Comparison of ENCODE assay signal across 17 cellular contexts in genomic region chr2:236369606-236370005, GRCh38.
DNase-seq lines count a peak whose midpoint lies in the region; TF ChIP-seq lines count a peak whose summit lies in the region.
"Had no signal": no experiment of that assay in that cellular context is flagged by ENCODE, and none has a peak within 500 bp of the region (broad histone marks: within the 10 kb centered on the region; RNA-seq: fewer than 3 reads in every experiment).

No MANE protein-coding gene starts in this region.

- DNase-seq in EH (ENCODE audit: low read depth) = peak; percentile 3
- DNase-seq in NCI-H2029 treated with DMSO at 0.1 percent for 48 hours (lab: John Stamatoyannopoulos, UW) = peak; percentile 83
- DNase-seq in right atrium auricular region (ENCODE audit: low spot score) = peak; percentile 55
- no peak for DNase-seq in progenitor cell of endocrine pancreas (ENCODE audit: low spot score, unreplicated experiment)
- DNase-seq in SK-N-DZ (ENCODE audit: low spot score) = no peak
- DNase-seq in activated CD4-positive, CD25-positive, alpha-beta regulatory T cell (lab: John Stamatoyannopoulos, UW) = no peak
- DNase-seq in activated naive CD4-positive, alpha-beta T cell treated with anti-CD3 and anti-CD28 coated beads, Interleukin-2, amount 10 ng/mL, durations not matched to agents 7 days and 5 days = no peak
- DNase-seq in CD4-positive, alpha-beta memory T cell = no peak
- DNase-seq: activated CD4-positive, CD25-positive, alpha-beta regulatory T cell treated with anti-CD3 and anti-CD28 coated beads, Interleukin-2, amount 50 U/mL, for 72 hours; activated CD8-positive, alpha-beta memory T cell treated with anti-CD3 and anti-CD28 coated beads, Interleukin-2, amount 10 ng/mL, durations not matched to agents 7 days and 5 days; activated gamma-delta T cell; DMS 273 treated with DMSO at 0.1 percent for 48 hours; SIG-M5 had no signal

- H3K36me3 Mint-ChIP-seq in progenitor cell of endocrine pancreas (ENCODE audit: insufficient read depth) = peaks cover 12% of the 10 kb centered on the region
- H3K36me3 Mint-ChIP-seq in activated naive CD4-positive, alpha-beta T cell treated with anti-CD3 and anti-CD28 coated beads, Interleukin-2, amount 10 ng/mL, durations not matched to agents 7 days and 5 days = no peaks in the 10 kb centered on the region
- H3K36me3 Mint-ChIP-seq in CD4-positive, alpha-beta memory T cell = no peaks in the 10 kb centered on the region
- H3K36me3 Mint-ChIP-seq: activated CD8-positive, alpha-beta memory T cell treated with anti-CD3 and anti-CD28 coated beads, Interleukin-2, amount 10 ng/mL, durations not matched to agents 7 days and 5 days; IgD-negative memory B cell had no signal

- H3K27me3 ChIP-seq in right atrium auricular region = no peaks in the 10 kb centered on the region
- no peaks in the 10 kb centered on the region for H3K27me3 ChIP-seq in CD4-positive, alpha-beta memory T cell (ENCODE audit: insufficient read depth, low read length)

- H3K4me1 ChIP-seq in right atrium auricular region = no peaks in the 10 kb centered on the region
- peaks cover 34% of the 10 kb centered on the region for H3K4me1 ChIP-seq in CD4-positive, alpha-beta memory T cell (ENCODE audit: insufficient read depth, low read length)

- CTCF ChIA-PET in activated naive CD4-positive, alpha-beta T cell treated with anti-CD3 and anti-CD28 coated beads, Interleukin-2, amount 10 ng/mL, durations not matched to agents 7 days and 5 days (lab: Charles Lee) = no interaction called here
- CTCF ChIA-PET in CD4-positive, alpha-beta memory T cell (lab: Charles Lee; ENCODE audit: partially characterized antibody) = interaction anchor here (1.1 kb wide), 1 partner anchor 16 kb away, joined by 4 read pairs; no protein-coding TSS in a partner anchor

- H3K4me3 Mint-ChIP-seq in progenitor cell of endocrine pancreas (ENCODE audit: low read depth) = no peak overlapping the region
- H3K4me3 Mint-ChIP-seq in activated naive CD4-positive, alpha-beta T cell treated with anti-CD3 and anti-CD28 coated beads, Interleukin-2, amount 10 ng/mL, durations not matched to agents 7 days and 5 days = no peak overlapping the region
- no peak overlapping the region for H3K4me3 Mint-ChIP-seq in CD4-positive, alpha-beta memory T cell
- H3K4me3 Mint-ChIP-seq: activated CD8-positive, alpha-beta memory T cell treated with anti-CD3 and anti-CD28 coated beads, Interleukin-2, amount 10 ng/mL, durations not matched to agents 7 days and 5 days; IgD-negative memory B cell; T-helper 2 cell treated with Interferon-gamma antibody and Interleukin-4, amounts not matched to agents 5 μg/mL and 100 μg/mL, for 36 hours had no signal

- H3K9me3 Mint-ChIP-seq in progenitor cell of endocrine pancreas (ENCODE audit: low read depth) = peaks cover 2% of the 10 kb centered on the region
- H3K9me3 Mint-ChIP-seq in activated naive CD4-positive, alpha-beta T cell treated with anti-CD3 and anti-CD28 coated beads, Interleukin-2, amount 10 ng/mL, durations not matched to agents 7 days and 5 days = peaks cover 1% of the 10 kb centered on the region
- peaks cover 0 to 4% (median 0%) of the 10 kb centered on the region in 8 donors for H3K9me3 Mint-ChIP-seq in CD4-positive, alpha-beta memory T cell
- H3K9me3 Mint-ChIP-seq: IgD-negative memory B cell; T-helper 2 cell treated with Interferon-gamma antibody and Interleukin-4, amounts not matched to agents 5 μg/mL and 100 μg/mL, for 36 hours had no signal

- POLR2A ChIA-PET in CD4-positive, alpha-beta memory T cell (lab: Charles Lee; ENCODE audit: partially characterized antibody) = no interaction called here

- intact Hi-C loops in CD4-positive, alpha-beta memory T cell (cut with micrococcal nuclease) = loop anchor here (5.0 kb wide), 1 partner anchor 198 kb away; the partner anchor contains the start of gene ACKR3

- no peak for TF ChIP-seq CTCF in right atrium auricular region (IDR thresholded peaks at IDR 0.05)
- no peak for TF ChIP-seq CTCF in progenitor cell of endocrine pancreas (IDR thresholded peaks at IDR 0.05; ENCODE audit: unreplicated experiment)

- no peaks in the 10 kb centered on the region for H3K9me3 ChIP-seq in right atrium auricular region
- H3K9me3 ChIP-seq in CD4-positive, alpha-beta memory T cell (ENCODE audit: control insufficient read depth in 1 of 2, low read length in 2 of 2) = no peaks in the 10 kb centered on the region
- H3K9me3 ChIP-seq: BLaER1 treated with 17β-estradiol and CSF1 and Interleukin-3, amounts not matched to agents 10 nM and 100 nM had no signal

- H3K27ac ChIP-seq in right atrium auricular region = no peak overlapping the region
- H3K27ac ChIP-seq in CD4-positive, alpha-beta memory T cell (ENCODE audit: low read depth, low read length) = no peak overlapping the region
- H3K27ac ChIP-seq: BLaER1 treated with 17β-estradiol and CSF1 and Interleukin-3, amounts not matched to agents 10 nM and 100 nM; skin epidermis had no signal

- H3K4me3 ChIP-seq in right atrium auricular region = no peak overlapping the region
- no peak overlapping the region for H3K4me3 ChIP-seq in CD4-positive, alpha-beta memory T cell (ENCODE audit: low read length in 2 of 2)
- H3K4me3 ChIP-seq: BLaER1 treated with 17β-estradiol and CSF1 and Interleukin-3, amounts not matched to agents 10 nM and 100 nM; skin epidermis had no signal

- no peaks in the 10 kb centered on the region for H3K27me3 Mint-ChIP-seq in progenitor cell of endocrine pancreas
- H3K27me3 Mint-ChIP-seq in activated naive CD4-positive, alpha-beta T cell treated with anti-CD3 and anti-CD28 coated beads, Interleukin-2, amount 10 ng/mL, durations not matched to agents 7 days and 5 days = peaks cover 85% of the 10 kb centered on the region
- peaks cover 8 to 16% of the 10 kb centered on the region in 2 donors for H3K27me3 Mint-ChIP-seq in CD4-positive, alpha-beta memory T cell

- no peaks in the 10 kb centered on the region for H3K36me3 ChIP-seq in right atrium auricular region
- H3K36me3 ChIP-seq in CD4-positive, alpha-beta memory T cell (ENCODE audit: insufficient read depth, low read length) = no peaks in the 10 kb centered on the region
- H3K36me3 ChIP-seq: BLaER1 treated with 17β-estradiol and CSF1 and Interleukin-3, amounts not matched to agents 10 nM and 100 nM had no signal

- H3K4me1 Mint-ChIP-seq in progenitor cell of endocrine pancreas (ENCODE audit: low read depth) = no peaks in the 10 kb centered on the region
- peaks cover 40% of the 10 kb centered on the region for H3K4me1 Mint-ChIP-seq in activated naive CD4-positive, alpha-beta T cell treated with anti-CD3 and anti-CD28 coated beads, Interleukin-2, amount 10 ng/mL, durations not matched to agents 7 days and 5 days
- peaks cover 24 to 39% (median 34%) of the 10 kb centered on the region in 4 donors for H3K4me1 Mint-ChIP-seq in CD4-positive, alpha-beta memory T cell

- peak overlapping the region; percentile 38 for H3K27ac Mint-ChIP-seq in progenitor cell of endocrine pancreas
- H3K27ac Mint-ChIP-seq in activated naive CD4-positive, alpha-beta T cell treated with anti-CD3 and anti-CD28 coated beads, Interleukin-2, amount 10 ng/mL, durations not matched to agents 7 days and 5 days = no peak overlapping the region
- H3K27ac Mint-ChIP-seq in CD4-positive, alpha-beta memory T cell = no peak overlapping the region
- H3K27ac Mint-ChIP-seq: activated CD8-positive, alpha-beta memory T cell treated with anti-CD3 and anti-CD28 coated beads, Interleukin-2, amount 10 ng/mL, durations not matched to agents 7 days and 5 days; IgD-negative memory B cell had no signal

Comparison
In these comparisons a context has a peak if more than half of its experiments do, and no peak if none do; other contexts are left out.
1. DNase-seq: peak in EH (single experiment), NCI-H2029 treated with DMSO at 0.1 percent for 48 hours (single experiment) and right atrium auricular region (single experiment); none in progenitor cell of endocrine pancreas (single experiment), SK-N-DZ (single experiment), activated CD4-positive, CD25-positive, alpha-beta regulatory T cell (0 of 4), activated naive CD4-positive, alpha-beta T cell treated with anti-CD3 and anti-CD28 coated beads, Interleukin-2, amount 10 ng/mL, durations not matched to agents 7 days and 5 days (single experiment) and CD4-positive, alpha-beta memory T cell (0 of 5).